Comparison of ENCODE assay signal across 7 cellular contexts in the genomic region with DNA sequence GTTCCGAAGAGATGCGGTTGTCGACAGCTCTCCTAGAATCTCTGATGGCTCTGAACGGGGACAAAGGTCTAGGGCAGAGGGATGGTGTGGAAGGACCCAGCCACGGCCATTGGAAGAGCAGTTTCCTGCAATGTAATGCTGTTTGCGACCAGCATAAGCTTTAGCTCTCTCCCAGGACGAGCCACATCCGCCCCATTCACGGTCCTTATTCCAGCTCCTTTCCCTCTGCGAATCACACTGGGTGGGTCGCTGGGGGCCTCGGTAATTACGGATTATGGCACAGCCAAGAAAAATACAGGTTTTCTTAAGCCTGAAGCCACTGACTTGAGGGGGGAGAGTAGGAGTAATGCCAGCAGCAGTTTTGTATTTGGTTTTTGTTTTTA. TPM values are rescaled to one million over a fixed set of nuclear protein-coding genes. Genes with fewer than 3 reads are reported as not detected.
A peak's percentile ranks its signal among the peaks of the same experiment; 100 is the strongest.
DNase-seq lines count a peak whose midpoint lies in the region; ATAC-seq and TF ChIP-seq lines count a peak whose summit lies in the region.

No MANE protein-coding gene starts in this region.

- peaks cover 50% of the 10 kb centered on the region for H3K27me3 Mint-ChIP-seq in neural progenitor cell (ENCODE audit: insufficient read depth, low read depth)

- peak overlapping the region; percentile 85 for H2AK5ac ChIP-seq in IMR-90 (ENCODE audit: low read depth, low read length)

- H3K18ac ChIP-seq in IMR-90 (ENCODE audit: low read depth, low read length), result peak overlapping the region; percentile 66

- TF ChIP-seq POLR2A in IMR-90 (IDR thresholded peaks at IDR 0.05; ENCODE audit: low read depth, low read length), result no peak

- H3K14ac ChIP-seq in IMR-90 (replicated peaks; ENCODE audit: low read depth, low read length), result peak overlapping the region; percentile 90

- H3K56ac ChIP-seq in IMR-90 (ENCODE audit: extremely low read depth, insufficient read depth, low read length), result peak overlapping the region; percentile 90

- H3K9me3 ChIP-seq in IMR-90 (ENCODE audit: control insufficient read depth, insufficient read depth, low read length) (no peaks in the 10 kb centered on the region), neural progenitor cell (ENCODE audit: low read depth) (no peaks in the 10 kb centered on the region)

- ATAC-seq in GM18907 (IDR thresholded peaks at IDR 0.05; ENCODE audit: unreplicated experiment) (peak; percentile 26), IMR-90 (ENCODE audit: low read depth) (peak; percentile 63)

- POLR2A ChIA-PET in IMR-90 (lab: Charles Lee; ENCODE audit: unreplicated experiment), result interaction anchor here (1.0 kb wide), 1 partner anchor 9 kb away, joined by 3 read pairs; no protein-coding TSS in a partner anchor

- H2BK20ac ChIP-seq in IMR-90 (ENCODE audit: low read depth, low read length), result 0 out of 2 replicates have a peak overlapping the region, but pooled peaks have one; percentile 14

- H3F3A ChIP-seq in neural progenitor cell (ENCODE audit: low read depth), result peaks cover 29% of the 10 kb centered on the region

- peak overlapping the region; percentile 90 for H2AK9ac ChIP-seq in IMR-90 (replicated peaks; ENCODE audit: low read depth, low read length, poor library complexity)

- H4K8ac ChIP-seq in IMR-90 (ENCODE audit: low read depth in 2 of 2, low read length in 2 of 2), result peak overlapping the region; percentile 71 to 81

- no CpG with 5 or more reads among the region's 13 CpGs for WGBS in IMR-90 (ENCODE audit: extremely low coverage in 2 of 2, insufficient read length in 1 of 2), 2 experiments

- peak overlapping the region; percentile 91 for H3K4me3 Mint-ChIP-seq in neural progenitor cell

- H2AFZ ChIP-seq in IMR-90 (replicated peaks; ENCODE audit: low read length, poor library complexity), result peak overlapping the region; percentile 89
- peak overlapping the region; percentile 74 for H2AFZ ChIP-seq in neural progenitor cell (replicated peaks)

- H2BK5ac ChIP-seq in IMR-90 (ENCODE audit: low read depth, low read length, poor library complexity, severe bottlenecking), result peak overlapping the region; percentile 88

- no peaks in the 10 kb centered on the region for H3K79me2 ChIP-seq in neural progenitor cell (ENCODE audit: low read depth)

- H3K27ac Mint-ChIP-seq in neural progenitor cell, result no peak overlapping the region

- peak overlapping the region; percentile 93 for H3K4ac ChIP-seq in IMR-90 (ENCODE audit: low read depth, low read length)

- peaks cover 28% of the 10 kb centered on the region for H3K4me1 Mint-ChIP-seq in neural progenitor cell

- peak overlapping the region; percentile 62 for H4K5ac ChIP-seq in IMR-90 (ENCODE audit: low read depth, low read length)

- peak; percentile 55 for DNase-seq in IMR-90
- peak; percentile 37 to 51 for DNase-seq in activated CD4-positive, alpha-beta T cell treated with anti-CD3 and anti-CD28 coated beads, Interleukin-2, amount 50 U/mL, for 48 hours
- DNase-seq in fibroblast of mammary gland (ENCODE audit: low read depth), result peak; percentile 50
- peak; percentile 55 for DNase-seq in neural progenitor cell (ENCODE audit: low spot score)
- DNase-seq in mesenteric fat pad (ENCODE audit: low spot score), result no peak
- no peak for DNase-seq in SKM-1 (lab: John Stamatoyannopoulos, UW; ENCODE audit: unreplicated experiment)

- intact Hi-C loops in IMR-90 (cut with micrococcal nuclease), result loop anchor here (1.0 to 10.0 kb wide), 2 partner anchors 8 to 467 kb away; a partner anchor contains a TSS

- dilution Hi-C loops in IMR-90 (cut with HindIII; ENCODE audit: low sequenced_read_pairs, unreplicated experiment), result no loop called here

- CTCF ChIA-PET in IMR-90 (lab: Yijun Ruan, JAX), result interaction anchor here (0.6 to 1.4 kb wide), 3 partner anchors 10 to 634 kb away, joined by 3 to 4 read pairs (median 3); no protein-coding TSS in a partner anchor

- in situ Hi-C loops in IMR-90 (cut with MboI; ENCODE audit: low sequenced_read_pairs), result no loop called here

- no peak for TF ChIP-seq CTCF in IMR-90 (conservative IDR thresholded peaks at IDR 0.05; ENCODE audit: low read depth, low read length)
- no peak for TF ChIP-seq CTCF in fibroblast of mammary gland (conservative IDR thresholded peaks at IDR 0.05; ENCODE audit: control insufficient read depth, insufficient read depth, low read depth, low read length)
- no peak for TF ChIP-seq CTCF in neural progenitor cell (IDR thresholded peaks at IDR 0.05)

- peak overlapping the region; percentile 83 for H4K91ac ChIP-seq in IMR-90 (ENCODE audit: insufficient read depth, low read depth, low read length)

- H3K23ac ChIP-seq in IMR-90 (ENCODE audit: low read depth, low read length), result peak overlapping the region; percentile 95

- no peaks in the 10 kb centered on the region for H3K36me3 Mint-ChIP-seq in neural progenitor cell

- H3K9ac ChIP-seq in IMR-90 (ENCODE audit: low read depth, low read length) (peak overlapping the region; percentile 83), neural progenitor cell (no peak overlapping the region)

- H3K36me3 ChIP-seq in IMR-90 (ENCODE audit: control insufficient read depth, insufficient read depth, low read length) (no peaks in the 10 kb centered on the region), neural progenitor cell (no peaks in the 10 kb centered on the region)

- H4K20me1 ChIP-seq in IMR-90 (ENCODE audit: insufficient read depth, low read length), result no peaks in the 10 kb centered on the region
- peaks cover 43% of the 10 kb centered on the region for H4K20me1 ChIP-seq in neural progenitor cell (ENCODE audit: low read depth)

- TF ChIP-seq RAD21 in IMR-90 (IDR thresholded peaks at IDR 0.05; ENCODE audit: low read length), result no peak

- peak overlapping the region; percentile 27; the same call in 2 of the 3 replicates for H2BK15ac ChIP-seq in IMR-90 (ENCODE audit: low read depth, low read length)

- H3K4me1 ChIP-seq in IMR-90 (ENCODE audit: control insufficient read depth, insufficient read depth, low read length) (peaks cover 8% of the 10 kb centered on the region), neural progenitor cell (peaks cover 18% of the 10 kb centered on the region)

- H2BK120ac ChIP-seq in IMR-90 (ENCODE audit: low read depth, low read length), result peak overlapping the region; percentile 54

- H3K27ac ChIP-seq in IMR-90 (ENCODE audit: insufficient read depth, low read length) (peak overlapping the region; percentile 94), neural progenitor cell (no peak overlapping the region)

- H3K27me3 ChIP-seq in IMR-90 (ENCODE audit: control insufficient read depth, insufficient read depth, low read length) (no peaks in the 10 kb centered on the region), neural progenitor cell (peaks cover 97% of the 10 kb centered on the region)

- H3K4me2 ChIP-seq in IMR-90 (ENCODE audit: low read depth, low read length) (peak overlapping the region; percentile 90), neural progenitor cell (peak overlapping the region; percentile 75)

- BruUV-seq in IMR-90 (replicated peaks; lab: Mats Ljungman, UMichigan), result no TSS peak

- H3K4me3 ChIP-seq in IMR-90 (ENCODE audit: insufficient read depth, low read depth, low read length), result peak overlapping the region; percentile 60
- H3K4me3 ChIP-seq in fibroblast of mammary gland (ENCODE audit: control insufficient read depth, low read depth, low read length), result peak overlapping the region; percentile 73
- H3K4me3 ChIP-seq in neural progenitor cell, result peak overlapping the region; percentile 52

- H3K9me3 Mint-ChIP-seq in neural progenitor cell, result no peaks in the 10 kb centered on the region

- H3K79me1 ChIP-seq in IMR-90 (ENCODE audit: low read depth in 1 of 2, low read length in 2 of 2), result peaks cover 27 to 55% of the 10 kb centered on the region in 2 experiments

- H3K9me1 ChIP-seq in IMR-90 (ENCODE audit: insufficient read depth, low read length), result peaks cover 6% of the 10 kb centered on the region; the same call in 1 of the 2 replicates

TF ChIP-seq in IMR-90, 13 proteins besides CTCF, POLR2A, EP300 and RAD21:
- TF ChIP-seq RCOR1 (IDR thresholded peaks at IDR 0.05; ENCODE audit: insufficient replicate concordance, low read length) (no peak), SMC3 (IDR thresholded peaks at IDR 0.05; ENCODE audit: low read depth, low read length) (no peak), FOS (IDR thresholded peaks at IDR 0.05; ENCODE audit: low read depth, low read length) (no peak), CHD1 (IDR thresholded peaks at IDR 0.05; ENCODE audit: low read depth, low read length) (no peak), CEBPB (IDR thresholded peaks at IDR 0.05; ENCODE audit: low read depth, low read length) (no peak), MAFK (IDR thresholded peaks at IDR 0.05; ENCODE audit: low read depth, low read length) (no peak), MAZ (IDR thresholded peaks at IDR 0.05; ENCODE audit: borderline replicate concordance, low read depth, low read length) (no peak), BHLHE40 (IDR thresholded peaks at IDR 0.05; ENCODE audit: low read depth, low read length) (no peak), MXI1 (IDR thresholded peaks at IDR 0.05; ENCODE audit: borderline replicate concordance, low read depth, low read length) (no peak), NFE2L2 (IDR thresholded peaks at IDR 0.05; ENCODE audit: low read depth, low read length) (no peak), RFX5 (IDR thresholded peaks at IDR 0.05; ENCODE audit: low read depth, low read length) (no peak)
- TF ChIP-seq, protein P1, sequence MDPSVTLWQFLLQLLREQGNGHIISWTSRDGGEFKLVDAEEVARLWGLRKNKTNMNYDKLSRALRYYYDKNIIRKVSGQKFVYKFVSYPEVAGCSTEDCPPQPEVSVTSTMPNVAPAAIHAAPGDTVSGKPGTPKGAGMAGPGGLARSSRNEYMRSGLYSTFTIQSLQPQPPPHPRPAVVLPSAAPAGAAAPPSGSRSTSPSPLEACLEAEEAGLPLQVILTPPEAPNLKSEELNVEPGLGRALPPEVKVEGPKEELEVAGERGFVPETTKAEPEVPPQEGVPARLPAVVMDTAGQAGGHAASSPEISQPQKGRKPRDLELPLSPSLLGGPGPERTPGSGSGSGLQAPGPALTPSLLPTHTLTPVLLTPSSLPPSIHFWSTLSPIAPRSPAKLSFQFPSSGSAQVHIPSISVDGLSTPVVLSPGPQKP (IDR thresholded peaks at IDR 0.05; ENCODE audit: borderline replicate concordance, low read depth, low read length), result no peak
- TF ChIP-seq, protein P2, sequence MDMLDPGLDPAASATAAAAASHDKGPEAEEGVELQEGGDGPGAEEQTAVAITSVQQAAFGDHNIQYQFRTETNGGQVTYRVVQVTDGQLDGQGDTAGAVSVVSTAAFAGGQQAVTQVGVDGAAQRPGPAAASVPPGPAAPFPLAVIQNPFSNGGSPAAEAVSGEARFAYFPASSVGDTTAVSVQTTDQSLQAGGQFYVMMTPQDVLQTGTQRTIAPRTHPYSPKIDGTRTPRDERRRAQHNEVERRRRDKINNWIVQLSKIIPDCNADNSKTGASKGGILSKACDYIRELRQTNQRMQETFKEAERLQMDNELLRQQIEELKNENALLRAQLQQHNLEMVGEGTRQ (IDR thresholded peaks at IDR 0.05; ENCODE audit: low read depth, low read length), result no peak

RNA-seq across cellular contexts. Expression of a gene that starts 22.7 kb away (rescaled TPM):
- total RNA-seq in IMR-90 (2012; rRNA removed), result 1.3 and 1.4 TPM in 2 replicates
- polyA plus RNA-seq in IMR-90 (2012; rRNA removed), result 2.5 and 3.6 TPM in 2 replicates
- polyA plus RNA-seq in IMR-90 (2012; cell fraction: cytosol; rRNA removed), result 3.5 and 4.5 TPM in 2 replicates
- 3.9 and 4.1 TPM in 2 replicates for polyA plus RNA-seq in IMR-90 (2012; cell fraction: nucleus; rRNA removed; ENCODE audit: low replicate concordance)
- total RNA-seq in neural progenitor cell (ENCODE audit: low replicate concordance), result 0.17 and 0.74 TPM in 2 replicates
- total RNA-seq in mesenteric fat pad, result 2.0 TPM

Comparison
In these comparisons a context has a peak if more than half of its experiments do, and no peak if none do; other contexts are left out.
1. DNase-seq: peak in IMR-90 (single experiment), activated CD4-positive, alpha-beta T cell treated with anti-CD3 and anti-CD28 coated beads, Interleukin-2, amount 50 U/mL, for 48 hours (2 of 2), fibroblast of mammary gland (single experiment) and neural progenitor cell (single experiment); none in mesenteric fat pad (single experiment) and SKM-1 (single experiment).
2. Peak in every context shown above with its lines, with median percentiles within 50 percentile points of each other: H3K4me3 ChIP-seq.